ENCODE assay signal across 10 cellular contexts in genomic region chr3:108292905-108293328, GRCh38. TPM values are rescaled to one million over a fixed set of nuclear protein-coding genes. Genes with fewer than 3 reads are reported as not detected.
DNase-seq lines count a peak whose midpoint lies in the region; ATAC-seq and TF ChIP-seq lines count a peak whose summit lies in the region.
"Had no signal": no experiment of that assay in that cellular context is flagged by ENCODE, and none has a peak within 500 bp of the region (broad histone marks: within the 10 kb centered on the region; RNA-seq: fewer than 3 reads in every experiment).

No MANE protein-coding gene starts in this region.

- H3K4me1 ChIP-seq in DND-41 (ENCODE audit: insufficient read depth, low read length): peaks cover 10% of the 10 kb centered on the region

- TF ChIP-seq CTCF in DND-41 (IDR thresholded peaks at IDR 0.05; ENCODE audit: borderline replicate concordance, extremely low read depth, low read length, poor library complexity, severe bottlenecking): no peak

- no peaks in the 10 kb centered on the region for H3K9me3 ChIP-seq in DND-41 (ENCODE audit: insufficient read depth, low read length, severe bottlenecking)

- H3K4me3 ChIP-seq in DND-41 (ENCODE audit: low read depth in 1 of 2, low read length in 2 of 2): no peak overlapping the region

- peaks cover 17% of the 10 kb centered on the region for H3K36me3 Mint-ChIP-seq in T-helper 1 cell treated with Interleukin-12 subunit alpha and Interleukin-12 subunit beta and Interleukin-4 antibody, amounts not matched to agents 30 μg/mL and 1 μg/mL, for 36 hours (ENCODE audit: low read depth)

- H4K20me1 ChIP-seq in DND-41 (ENCODE audit: insufficient read depth, low read length): no peaks in the 10 kb centered on the region

- no peak overlapping the region for H3K27ac ChIP-seq in DND-41 (ENCODE audit: low read length)
- H3K27ac ChIP-seq: parathyroid adenoma had no signal

- H3K4me1 Mint-ChIP-seq in T-helper 1 cell treated with Interleukin-12 subunit alpha and Interleukin-12 subunit beta and Interleukin-4 antibody, amounts not matched to agents 30 μg/mL and 1 μg/mL, for 36 hours (ENCODE audit: low read depth): peaks cover 57% of the 10 kb centered on the region

- no peaks in the 10 kb centered on the region for H3K36me3 ChIP-seq in DND-41 (ENCODE audit: insufficient read depth, low read length)

- H3K4me2 ChIP-seq in DND-41 (ENCODE audit: insufficient read depth, low read length): no peak overlapping the region

- H2AFZ ChIP-seq in DND-41 (ENCODE audit: low read depth, low read length): no peak overlapping the region
- H2AFZ ChIP-seq: parathyroid adenoma had no signal

- H3K27me3 ChIP-seq in DND-41 (ENCODE audit: insufficient read depth, low read length, poor library complexity): no peaks in the 10 kb centered on the region

- no peak overlapping the region for H3K9ac ChIP-seq in DND-41 (ENCODE audit: low read depth, low read length)
- H3K9ac ChIP-seq: parathyroid adenoma had no signal

- no peaks in the 10 kb centered on the region for H3K79me2 ChIP-seq in DND-41 (ENCODE audit: insufficient read depth, low read length)
- H3K79me2 ChIP-seq: parathyroid adenoma had no signal

- H3K9me3 Mint-ChIP-seq in T-helper 1 cell treated with Interleukin-12 subunit alpha and Interleukin-12 subunit beta and Interleukin-4 antibody, amounts not matched to agents 30 μg/mL and 1 μg/mL, for 36 hours: peaks cover 16% of the 10 kb centered on the region

- H3K27me3 Mint-ChIP-seq in T-helper 1 cell treated with Interleukin-12 subunit alpha and Interleukin-12 subunit beta and Interleukin-4 antibody, amounts not matched to agents 30 μg/mL and 1 μg/mL, for 36 hours (ENCODE audit: low read depth): no peaks in the 10 kb centered on the region

- DNase-seq in DND-41 (no peak), LoVo (ENCODE audit: low spot score) (no peak), left lobe of liver (ENCODE audit: low spot score) (no peak), posterior cingulate gyrus (no peak)
- DNase-seq: NCI-H187 treated with DMSO at 0.1 percent for 48 hours had no signal

- ATAC-seq in DND-41 (ENCODE audit: insufficient read depth, low read depth) (peak; percentile 93), GM19328 (IDR thresholded peaks at IDR 0.05; ENCODE audit: unreplicated experiment) (peak; percentile 75), HG03066 (IDR thresholded peaks at IDR 0.05; ENCODE audit: low read depth, unreplicated experiment) (peak; percentile 86), left lobe of liver (no peak), HG02970 (IDR thresholded peaks at IDR 0.05; ENCODE audit: low FRiP score, unreplicated experiment) (no peak)

- peak overlapping the region; percentile 81 for H3K27ac Mint-ChIP-seq in T-helper 1 cell treated with Interleukin-12 subunit alpha and Interleukin-12 subunit beta and Interleukin-4 antibody, amounts not matched to agents 30 μg/mL and 1 μg/mL, for 36 hours

- intact Hi-C loops in posterior cingulate gyrus (cut with DNase I): no loop called here

- H3K4me3 Mint-ChIP-seq in T-helper 1 cell treated with Interleukin-12 subunit alpha and Interleukin-12 subunit beta and Interleukin-4 antibody, amounts not matched to agents 30 μg/mL and 1 μg/mL, for 36 hours: peak overlapping the region; percentile 29

RNA-seq across cellular contexts. Expression of gene HHLA2, which starts 3.4 kb away (rescaled TPM):
- total RNA-seq in left lobe of liver: not detected

Comparison
In these comparisons a context has a peak if more than half of its experiments do, and no peak if none do; other contexts are left out.
1. ATAC-seq: peak in DND-41 (single experiment), GM19328 (single experiment) and HG03066 (single experiment); none in left lobe of liver (single experiment) and HG02970 (single experiment).